Comparison of ENCODE assay signal across 32 cellular contexts in genomic region chrX:6679550-6679949, GRCh38.
"Had no signal": no experiment of that assay in that cellular context is flagged by ENCODE, and none has a peak within 500 bp of the region (broad histone marks: within the 10 kb centered on the region; RNA-seq: fewer than 3 reads in every experiment).

No MANE protein-coding gene starts in this region.

- FAIRE-seq: bronchial epithelial cell had no signal

- H3K36me3 ChIP-seq: adrenal gland, ascending aorta, brain microvascular endothelial cell, breast epithelium, cardiac muscle cell had no signal

- DNase-seq: activated effector memory CD4-positive, alpha-beta T cell treated with anti-CD3 and anti-CD28 coated beads, Interleukin-2, amount 50 U/mL, for 16 hours; activated effector memory CD4-positive, alpha-beta T cell treated with Interleukin-2 at 50 U/mL for 16 hours; activated gamma-delta T cell; activated gamma-delta T cell treated with Interleukin-2 at 50 U/mL for 16 hours; activated naive CD4-positive, alpha-beta T cell; activated naive CD4-positive, alpha-beta T cell treated with anti-CD3 and anti-CD28 coated beads for 36 hours; activated naive CD4-positive, alpha-beta T cell treated with anti-CD3 and anti-CD28 coated beads, Interleukin-2, amount 10 ng/mL, durations not matched to agents 7 days and 5 days; activated naive CD4-positive, alpha-beta T cell treated with anti-CD3 and anti-CD28 coated beads, Interleukin-2, amount 50 U/mL, for 16 hours; activated naive CD4-positive, alpha-beta T cell treated with Interleukin-2 at 50 U/mL for 16 hours; activated naive CD8-positive, alpha-beta T cell treated with anti-CD3 and anti-CD28 coated beads for 36 hours; activated naive CD8-positive, alpha-beta T cell treated with anti-CD3 and anti-CD28 coated beads, Interleukin-2, amount 10 ng/mL, durations not matched to agents 7 days and 5 days; activated naive CD8-positive, alpha-beta T cell treated with anti-CD3 and anti-CD28 coated beads, Interleukin-2, amount 50 U/mL, for 24 hours; activated T-cell treated with anti-CD3 and anti-CD28 coated beads, Interleukin-2, amount 50 U/mL, for 1 hour; activated T-cell treated with anti-CD3 and anti-CD28 coated beads, Interleukin-2, amount 50 U/mL, for 24 hours; activated T-cell treated with anti-CD3 and anti-CD28 coated beads, Interleukin-2, amount 50 U/mL, for 4 hours; activated T-cell treated with anti-CD3 and anti-CD28 coated beads, Interleukin-2, amount 50 U/mL, for 48 hours; activated T-cell treated with anti-CD3 and anti-CD28 coated beads, Interleukin-2, amount 50 U/mL, for 72 hours; adrenal gland; amniotic stem cell; amygdala; anterior cingulate cortex; aorta; body of pancreas; brain microvascular endothelial cell; central memory CD4-positive, alpha-beta T cell; cerebellar nuclear complex had no signal

- H3K4me3 ChIP-seq: adrenal gland, ascending aorta, body of pancreas, breast epithelium, cardiac muscle cell had no signal

- H3K9me3 ChIP-seq: adrenal gland, ascending aorta, body of pancreas, breast epithelium had no signal

- H3K4me1 ChIP-seq: adrenal gland, ascending aorta, breast epithelium had no signal

- ATAC-seq: activated naive CD4-positive, alpha-beta T cell treated with anti-CD3 and anti-CD28 coated beads, Interleukin-2, amount 50 U/mL, for 72 hours; activated naive CD8-positive, alpha-beta T cell treated with anti-CD3 and anti-CD28 coated beads, Interleukin-2, amount 50 U/mL, for 24 hours; activated T-cell treated with anti-CD3 and anti-CD28 coated beads, Interleukin-2, amount 50 U/mL, for 4 hours; activated T-cell treated with anti-CD3 and anti-CD28 coated beads, Interleukin-2, amount 50 U/mL, for 72 hours; activated T-helper 17 cell treated with anti-CD3 and anti-CD28 coated beads, Interleukin-2, amount 50 U/mL, for 72 hours; body of pancreas had no signal
